In the genomic region with DNA sequence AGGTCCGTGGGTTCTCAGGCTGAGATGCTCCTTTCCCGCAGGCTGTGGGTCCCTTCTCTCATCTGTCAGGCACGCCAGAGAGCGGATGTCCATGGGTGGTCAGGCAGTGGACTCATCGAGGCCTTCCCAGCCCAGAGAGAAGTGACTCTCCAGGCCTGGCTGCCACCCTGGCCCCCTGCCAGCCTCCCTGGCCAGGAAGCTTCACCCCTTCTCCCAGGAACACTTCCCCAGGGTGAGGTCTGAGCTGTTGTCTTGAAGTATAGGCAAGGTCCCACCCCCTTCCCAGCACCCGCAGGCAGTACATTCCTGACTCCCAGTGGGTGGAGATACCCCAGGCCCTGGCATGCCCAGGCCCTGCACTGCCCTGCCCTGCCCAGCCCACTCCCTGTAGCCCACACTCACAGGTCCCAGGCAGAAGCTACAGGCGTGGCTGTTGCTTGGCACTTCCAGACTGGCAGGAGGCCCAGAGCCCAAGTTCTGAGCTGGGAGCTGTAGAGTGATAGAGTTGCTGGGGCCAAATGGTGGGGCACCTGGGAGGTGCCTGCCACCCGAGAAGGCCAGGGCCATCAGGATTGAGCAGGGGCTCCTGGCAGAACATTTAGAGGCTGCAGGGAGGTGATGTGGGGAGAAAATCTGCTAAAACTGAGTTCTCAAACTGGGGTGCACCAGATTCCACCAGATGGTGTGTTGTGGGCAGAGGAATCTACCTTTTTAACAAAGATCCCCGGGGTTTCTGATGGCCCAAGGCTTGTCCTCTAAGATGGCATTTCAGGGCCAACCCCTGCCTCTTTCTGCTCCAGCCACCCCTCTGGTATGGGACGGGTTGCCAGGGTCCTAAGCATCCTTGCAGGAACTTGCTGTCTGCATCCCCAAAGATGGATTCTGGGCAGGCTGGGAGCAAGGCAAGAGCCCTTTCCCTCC, we compare ENCODE assay signal across 9 cellular contexts. TPM values are rescaled to one million over a fixed set of nuclear protein-coding genes. Genes with fewer than 3 reads are reported as not detected.
DNase-seq lines count a peak whose midpoint lies in the region; ATAC-seq, FAIRE-seq and TF ChIP-seq lines count a peak whose summit lies in the region.
"Had no signal": no experiment of that assay in that cellular context is flagged by ENCODE, and none has a peak within 500 bp of the region (broad histone marks: within the 10 kb centered on the region; RNA-seq: fewer than 3 reads in every experiment).

No MANE protein-coding gene starts in this region.

- H3K4me3 Mint-ChIP-seq in stimulated activated naive CD8-positive, alpha-beta T cell treated with anti-CD3 and anti-CD28 coated beads, Interleukin-15, amount 100 ng/mL, for 72 hours: no peak overlapping the region
- H3K4me3 Mint-ChIP-seq: naive B cell had no signal

- H3K27me3 Mint-ChIP-seq in stimulated activated naive CD8-positive, alpha-beta T cell treated with anti-CD3 and anti-CD28 coated beads, Interleukin-15, amount 100 ng/mL, for 72 hours: peaks cover 13% of the 10 kb centered on the region

- H3K27me3 ChIP-seq in bronchial epithelial cell (ENCODE audit: control insufficient read depth, insufficient read depth, low read length) (no peaks in the 10 kb centered on the region), left lung (peaks cover 0 to 6% of the 10 kb centered on the region in 2 donors)

- peaks cover 22% of the 10 kb centered on the region for H3K36me3 ChIP-seq in bronchial epithelial cell (ENCODE audit: control insufficient read depth, insufficient read depth, low read length)
- H3K36me3 ChIP-seq in left lung: peaks cover 0 to 8% of the 10 kb centered on the region in 2 donors
- H3K36me3 ChIP-seq in urinary bladder (ENCODE audit: insufficient read depth): no peaks in the 10 kb centered on the region

- FAIRE-seq in bronchial epithelial cell (lab: Jason Lieb, UNC): peak; percentile 98

- no peaks in the 10 kb centered on the region for H3K9me3 Mint-ChIP-seq in stimulated activated naive CD8-positive, alpha-beta T cell treated with anti-CD3 and anti-CD28 coated beads, Interleukin-15, amount 100 ng/mL, for 72 hours
- H3K9me3 Mint-ChIP-seq: naive B cell had no signal

- TF ChIP-seq CTCF in bronchial epithelial cell (IDR thresholded peaks at IDR 0.05; ENCODE audit: insufficient read depth, low read length, severe bottlenecking) (no peak), left lung (IDR thresholded peaks at IDR 0.05) (no peak)

- DNase-seq in LoVo (ENCODE audit: low spot score): peak; percentile 93
- DNase-seq in bronchial epithelial cell (ENCODE audit: low read depth): peak; percentile 99
- DNase-seq in left lung: peak; percentile 89 to 93
- DNase-seq in stimulated activated naive CD8-positive, alpha-beta T cell treated with anti-CD3 and anti-CD28 coated beads, Interleukin-15, amount 100 ng/mL, for 72 hours: no peak
- DNase-seq: naive B cell, NCI-H524 had no signal

- no peak overlapping the region for H3K4me3 ChIP-seq in bronchial epithelial cell (ENCODE audit: low read depth, low read length)
- no peak overlapping the region for H3K4me3 ChIP-seq in left lung
- no peak overlapping the region for H3K4me3 ChIP-seq in urinary bladder (ENCODE audit: low read depth, low read length)

- WGBS in urinary bladder: 53% methylated on average over 10 of the region's 10 CpGs

- H3K4me1 ChIP-seq in left lung (peaks cover 65 to 82% of the 10 kb centered on the region in 2 donors), urinary bladder (ENCODE audit: insufficient read depth) (no peaks in the 10 kb centered on the region)

- peaks cover 5% of the 10 kb centered on the region for H3K4me1 Mint-ChIP-seq in stimulated activated naive CD8-positive, alpha-beta T cell treated with anti-CD3 and anti-CD28 coated beads, Interleukin-15, amount 100 ng/mL, for 72 hours

- no peaks in the 10 kb centered on the region for H3K9me3 ChIP-seq in left lung

- peak; percentile 80 for ATAC-seq in left lung
- no peak for ATAC-seq in stimulated activated naive CD8-positive, alpha-beta T cell treated with anti-CD3 and anti-CD28 coated beads, Interleukin-15, amount 100 ng/mL, for 72 hours
- ATAC-seq in GM19035 (IDR thresholded peaks at IDR 0.05; ENCODE audit: unreplicated experiment): no peak
- no peak for ATAC-seq in HG02571 (IDR thresholded peaks at IDR 0.05; ENCODE audit: unreplicated experiment)

- intact Hi-C loops in left lung (cut with DNase I): no loop called here

- H3K27ac Mint-ChIP-seq in stimulated activated naive CD8-positive, alpha-beta T cell treated with anti-CD3 and anti-CD28 coated beads, Interleukin-15, amount 100 ng/mL, for 72 hours: no peak overlapping the region
- H3K27ac Mint-ChIP-seq: naive B cell had no signal

- H3K27ac ChIP-seq in left lung (peak overlapping the region; percentile 72 to 78), urinary bladder (ENCODE audit: low read depth) (peak overlapping the region; percentile 77)

RNA-seq across cellular contexts. Expression of a gene that starts 6.7 kb away (rescaled TPM):
- total RNA-seq in bronchial epithelial cell (413 and 633 TPM in 2 replicates), left lung (100 to 1,000 TPM; 182 to 311 TPM), urinary bladder (26.0 TPM)
- polyA plus RNA-seq in urinary bladder: 54.9 TPM

RNA-seq across cellular contexts. Expression of a gene that starts 32.6 kb away (rescaled TPM):
- total RNA-seq in bronchial epithelial cell (0.79 and 3.5 TPM in 2 replicates), left lung (10 to 100 TPM; 20.7 to 32.0 TPM), urinary bladder (15.9 TPM)
- 55.0 TPM for polyA plus RNA-seq in urinary bladder

Comparison
In these comparisons a context has a peak if more than half of its experiments do, and no peak if none do; other contexts are left out.
1. DNase-seq: peak in LoVo (single experiment), bronchial epithelial cell (single experiment) and left lung (2 of 2); none in stimulated activated naive CD8-positive, alpha-beta T cell treated with anti-CD3 and anti-CD28 coated beads, Interleukin-15, amount 100 ng/mL, for 72 hours (0 of 2).